Comparison of ENCODE assay signal across 16 cellular contexts in genomic region chr7:132782777-132783633, GRCh38.
DNase-seq lines count a peak whose midpoint lies in the region; ATAC-seq and TF ChIP-seq lines count a peak whose summit lies in the region.
"Had no signal": no experiment of that assay in that cellular context is flagged by ENCODE, and none has a peak within 500 bp of the region (broad histone marks: within the 10 kb centered on the region; RNA-seq: fewer than 3 reads in every experiment).

No MANE protein-coding gene starts in this region.

- intact Hi-C loops in breast epithelium (cut with DNase I; ENCODE audit: low total_unique reads), result no loop called here

- H3K4me1 ChIP-seq in breast epithelium, result no peaks in the 10 kb centered on the region
- H3K4me1 ChIP-seq: tibial nerve had no signal

- no peak overlapping the region for H3K4me3 ChIP-seq in skeletal muscle cell (ENCODE audit: low read depth, low read length)
- no peak overlapping the region for H3K4me3 ChIP-seq in breast epithelium
- H3K4me3 ChIP-seq: tibial nerve had no signal

- no peaks in the 10 kb centered on the region for H3K36me3 ChIP-seq in breast epithelium

- H3K9me3 ChIP-seq in breast epithelium, result no peaks in the 10 kb centered on the region
- H3K9me3 ChIP-seq: tibial nerve had no signal

- H3K27ac ChIP-seq in breast epithelium, result no peak overlapping the region
- H3K27ac ChIP-seq: 22Rv1, tibial nerve had no signal

- TF ChIP-seq POLR2A in breast epithelium (IDR thresholded peaks at IDR 0.05), result no peak

- ATAC-seq in GM18867 (IDR thresholded peaks at IDR 0.05; ENCODE audit: unreplicated experiment) (no peak), GM21515 (IDR thresholded peaks at IDR 0.05; ENCODE audit: unreplicated experiment) (no peak)

- no peaks in the 10 kb centered on the region for H3K27me3 ChIP-seq in breast epithelium
- H3K27me3 ChIP-seq: tibial nerve had no signal

- no peak for TF ChIP-seq CTCF in breast epithelium (IDR thresholded peaks at IDR 0.05)

- DNase-seq in DMS153 (lab: John Stamatoyannopoulos, UW), result peak; percentile 47
- DNase-seq in DMS153 treated with DMSO at 0.1 percent for 48 hours (lab: John Stamatoyannopoulos, UW; ENCODE audit: unreplicated experiment), result no peak
- peak; percentile 12 for DNase-seq in NCI-H226
- DNase-seq in epidermal melanocyte (ENCODE audit: insufficient read length, low spot score), result peak; percentile 43
- DNase-seq in skeletal muscle cell (ENCODE audit: low read depth), result peak; percentile 95
- no peak for DNase-seq in breast epithelium (ENCODE audit: low spot score in 2 of 2)
- DNase-seq: activated CD4-positive, alpha-beta T cell treated with anti-CD3 and anti-CD28 coated beads, Interleukin-2, amount 50 U/mL, for 4 hours; activated gamma-delta T cell treated with Interleukin-2 at 50 U/mL for 16 hours; GOT3; MM.1S; NCI-H524 treated with DMSO at 0.1 percent for 48 hours; occipital lobe had no signal

Comparison
In these comparisons a context has a peak if more than half of its experiments do, and no peak if none do; other contexts are left out.
1. DNase-seq: peak in DMS153 (single experiment), NCI-H226 (single experiment), epidermal melanocyte (single experiment) and skeletal muscle cell (single experiment); none in DMS153 treated with DMSO at 0.1 percent for 48 hours (single experiment) and breast epithelium (0 of 2).